Comparison of ENCODE assay signal across 22 cellular contexts in genomic region chr11:59878482-59878881, GRCh38. TPM values are rescaled to one million over a fixed set of nuclear protein-coding genes. Genes with fewer than 3 reads are reported as not detected.
DNase-seq lines count a peak whose midpoint lies in the region; ATAC-seq, FAIRE-seq and TF ChIP-seq lines count a peak whose summit lies in the region.
"Had no signal": no experiment of that assay in that cellular context is flagged by ENCODE, and none has a peak within 500 bp of the region (broad histone marks: within the 10 kb centered on the region; RNA-seq: fewer than 3 reads in every experiment).

A gene with protein sequence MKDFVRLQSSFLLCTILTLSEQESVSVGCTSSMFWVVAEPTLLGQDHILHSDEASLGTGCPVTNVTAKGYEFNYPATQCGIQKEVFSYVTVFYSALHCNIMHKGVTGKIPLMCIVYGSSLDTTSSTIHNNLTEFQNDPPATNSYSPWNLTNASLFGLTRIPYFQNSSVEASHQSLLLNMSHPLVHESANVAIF (plus strand): TSS chr11:59878782. CDS start chr11:59878809, 27 bp downstream.

- 61% methylated on average over 4 of the region's 4 CpGs for whole genome bisulfite sequencing in K562 (ENCODE audit: insufficient coverage, low coverage, missing lambda C conversion rate)
- WGBS in mesendoderm (ENCODE audit: extremely low coverage, insufficient coverage, low lambda C conversion rate), result no CpG with 5 or more reads among the region's 4 CpGs

- TF ChIP-seq EP300 in K562 (IDR thresholded peaks at IDR 0.05; ENCODE audit: low read length), result no peak

- no peak within 1 kb of the TSS for H3K27ac ChIP-seq in A673 (ENCODE audit: low read depth, low read length, poor library complexity, severe bottlenecking)
- no peak within 1 kb of the TSS for H3K27ac ChIP-seq in K562 (ENCODE audit: extremely low read depth, low read depth, low read length)
- no peak within 1 kb of the TSS for H3K27ac ChIP-seq in mesendoderm (ENCODE audit: low read depth, low read length)
- H3K27ac ChIP-seq: C4-2B had no signal

- in situ Hi-C loops in K562 (cut with MboI), result no loop called here

- TF ChIP-seq RAD21 in K562 (CRISPR knock-in tag; conservative IDR thresholded peaks at IDR 0.05 in 1 of 2, IDR thresholded peaks at IDR 0.05 in 1 of 2), result no peak

- DNase-seq in A673 (ENCODE audit: low spot score) (peak; percentile 27), Daoy (ENCODE audit: low read depth) (peak; percentile 5), K562 (ENCODE audit: extremely low read depth in 1 of 4, low spot score in 3 of 4) (no peak), mesendoderm (no peak), Caco-2 (no peak), AG20443 (ENCODE audit: low spot score) (no peak), RKO (ENCODE audit: low spot score) (no peak)
- DNase-seq: ACHN; AML-193; CD4-positive, alpha-beta T cell; DMS79 treated with DMSO at 0.1 percent for 48 hours; EL; IMR-90; KBM-7 had no signal

- no peaks in the 10 kb centered on the region for H3K27me3 Mint-ChIP-seq in Caco-2 (ENCODE audit: insufficient read depth, unreplicated experiment)

- BruUV-seq in A673 (replicated peaks; lab: Mats Ljungman, UMichigan) (no TSS peak), K562 (replicated peaks; lab: Mats Ljungman, UMichigan) (no TSS peak), Caco-2 (replicated peaks; lab: Mats Ljungman, UMichigan) (no TSS peak)

- no peak within 1 kb of the TSS for H3K9ac ChIP-seq in K562 (ENCODE audit: insufficient read depth in 1 of 2, low read depth in 2 of 2, low read length in 2 of 2)
- H3K9ac ChIP-seq in mesendoderm (ENCODE audit: low read length), result no peak within 1 kb of the TSS

- no peaks in the 10 kb centered on the region for H4K20me1 ChIP-seq in K562 (replicated peaks; ENCODE audit: control insufficient read depth, insufficient read depth, low read length)

- no peak within 1 kb of the TSS for H3K4me2 ChIP-seq in K562 (ENCODE audit: insufficient read depth, low read length)
- no peak within 1 kb of the TSS for H3K4me2 ChIP-seq in mesendoderm (ENCODE audit: low read length)

- H3K79me2 ChIP-seq in K562 (ENCODE audit: control insufficient read depth, insufficient read depth, low read length) (no peaks in the 10 kb centered on the region), mesendoderm (ENCODE audit: control insufficient read depth, insufficient read depth, low read length) (no peaks in the 10 kb centered on the region)

- no peak for FAIRE-seq in K562 (lab: Jason Lieb, UNC)
- FAIRE-seq: GM12878 had no signal

- intact Hi-C loops in A673 (cut with micrococcal nuclease; ENCODE audit: unreplicated experiment) (loop anchor here (2.0 kb wide), 1 partner anchor 32 kb away; no protein-coding TSS in a partner anchor), K562 (cut with micrococcal nuclease) (no loop called here), Caco-2 (cut with micrococcal nuclease; ENCODE audit: unreplicated experiment) (no loop called here)

- no peak within 1 kb of the TSS for H3K4me3 Mint-ChIP-seq in Caco-2 (ENCODE audit: unreplicated experiment)
- H3K4me3 Mint-ChIP-seq: CD4-positive, alpha-beta T cell had no signal

- H3K79me1 ChIP-seq in mesendoderm (ENCODE audit: low read length), result no peaks in the 10 kb centered on the region

- no peak within 1 kb of the TSS for H3K4ac ChIP-seq in mesendoderm (ENCODE audit: low read depth, low read length)

- H3K4me3 ChIP-seq in A673 (ENCODE audit: low read depth, low read length, poor library complexity, severe bottlenecking) (no peak within 1 kb of the TSS), K562 (no peak within 1 kb of the TSS), mesendoderm (ENCODE audit: low read length) (no peak within 1 kb of the TSS), Caco-2 (ENCODE audit: low read depth, low read length) (no peak within 1 kb of the TSS)
- H3K4me3 ChIP-seq: GM12878, HAP-1 had no signal

- H3K9me3 Mint-ChIP-seq in Caco-2 (ENCODE audit: unreplicated experiment), result no peaks in the 10 kb centered on the region
- H3K9me3 Mint-ChIP-seq: CD4-positive, alpha-beta T cell had no signal

- H4K8ac ChIP-seq in mesendoderm (ENCODE audit: low read depth, low read length), result peak within 1 kb of the TSS; percentile 86

- peaks cover 12% of the 10 kb centered on the region for H3K4me1 Mint-ChIP-seq in Caco-2 (ENCODE audit: low read depth, unreplicated experiment)

- no peak within 1 kb of the TSS for H2AK5ac ChIP-seq in mesendoderm (ENCODE audit: low read length)

- POLR2A ChIA-PET in A673 (lab: Charles Lee; ENCODE audit: low non-redundant PET), result no interaction called here
- POLR2A ChIA-PET in K562 (lab: Yijun Ruan, JAX), result no interaction called here
- POLR2A ChIA-PET in Caco-2 (lab: Charles Lee), result no interaction called here

- no peaks in the 10 kb centered on the region for H3K9me1 ChIP-seq in K562 (ENCODE audit: control insufficient read depth, insufficient read depth, low read length)

- no peak within 1 kb of the TSS for H3K18ac ChIP-seq in mesendoderm (ENCODE audit: low read length)

- TF ChIP-seq CTCF in A673 (conservative IDR thresholded peaks at IDR 0.05; ENCODE audit: low read depth, low read length), result no peak
- TF ChIP-seq CTCF in K562 (IDR thresholded peaks at IDR 0.05 in 2 of 3, conservative IDR thresholded peaks at IDR 0.05 in 1 of 3; ENCODE audit: insufficient read depth in 2 of 3, low read depth in 1 of 3, low read length in 3 of 3), result no peak
- no peak for TF ChIP-seq CTCF in Caco-2 (IDR thresholded peaks at IDR 0.05; ENCODE audit: insufficient read depth in 1 of 2, low read depth in 1 of 2, low read length in 1 of 2, severe bottlenecking in 1 of 2, unreplicated experiment in 1 of 2)

- H3K4me1 ChIP-seq in A673 (ENCODE audit: insufficient read depth, low read length, poor library complexity, severe bottlenecking) (no peaks in the 10 kb centered on the region), K562 (replicated peaks in 1 of 2; ENCODE audit: control insufficient read depth in 2 of 2, insufficient read depth in 2 of 2, low read length in 2 of 2) (no peaks in the 10 kb centered on the region; a peak in 1 of 5 replicates), mesendoderm (ENCODE audit: control insufficient read depth, low read depth, low read length) (no peaks in the 10 kb centered on the region), Caco-2 (peaks cover 10% of the 10 kb centered on the region)
- H3K4me1 ChIP-seq: HAP-1 had no signal

- H2AFZ ChIP-seq in K562 (ENCODE audit: low read depth, low read length), result peak within 1 kb of the TSS; percentile 61; the same call in 1 of the 2 replicates

- no peaks in the 10 kb centered on the region for H3K9me3 ChIP-seq in A673 (ENCODE audit: low read depth, low read length, poor library complexity, severe bottlenecking)
- no peaks in the 10 kb centered on the region for H3K9me3 ChIP-seq in K562 (replicated peaks; ENCODE audit: control insufficient read depth, insufficient read depth, low read depth, low read length)
- no peaks in the 10 kb centered on the region for H3K9me3 ChIP-seq in Caco-2
- H3K9me3 ChIP-seq: HAP-1 had no signal

- CTCF ChIA-PET in A673 (lab: Charles Lee), result no interaction called here
- CTCF ChIA-PET in K562 (lab: Yijun Ruan, JAX; ENCODE audit: low intra/inter-chr PET ratio), result no interaction called here
- CTCF ChIA-PET in Caco-2 (lab: Charles Lee), result no interaction called here

- H3K23ac ChIP-seq in mesendoderm (ENCODE audit: low read length), result no peak within 1 kb of the TSS

- no peak for ATAC-seq in K562
- ATAC-seq: GM12878 had no signal

- H3K36me3 ChIP-seq in A673 (ENCODE audit: insufficient read depth, low read length, poor library complexity, severe bottlenecking) (no peaks in the 10 kb centered on the region), K562 (ENCODE audit: control insufficient read depth, insufficient read depth, low read length) (no peaks in the 10 kb centered on the region), mesendoderm (ENCODE audit: control insufficient read depth, insufficient read depth, low read length) (no peaks in the 10 kb centered on the region), Caco-2 (ENCODE audit: control insufficient read depth, insufficient read depth, low read length) (no peaks in the 10 kb centered on the region)
- H3K36me3 ChIP-seq: HAP-1 had no signal

- no peak within 1 kb of the TSS for H2BK120ac ChIP-seq in mesendoderm (ENCODE audit: low read depth, low read length)

- no peak within 1 kb of the TSS for H2BK5ac ChIP-seq in mesendoderm (ENCODE audit: low read length)

- H3K56ac ChIP-seq in mesendoderm (ENCODE audit: low read length), result no peak within 1 kb of the TSS

- H3K36me3 Mint-ChIP-seq in Caco-2 (ENCODE audit: insufficient read depth, unreplicated experiment), result no peaks in the 10 kb centered on the region

- H3K27me3 ChIP-seq in A673 (replicated peaks; ENCODE audit: insufficient read depth, low read depth, low read length, poor library complexity) (no peaks in the 10 kb centered on the region), K562 (ENCODE audit: control insufficient read depth in 2 of 2, insufficient read depth in 2 of 2, low read length in 2 of 2) (no peaks in the 10 kb centered on the region), mesendoderm (ENCODE audit: insufficient read depth, low read length, poor library complexity) (no peaks in the 10 kb centered on the region), Caco-2 (replicated peaks; ENCODE audit: control insufficient read depth, insufficient read depth, low read length) (no peaks in the 10 kb centered on the region)

- no peak within 1 kb of the TSS for H4K5ac ChIP-seq in mesendoderm (ENCODE audit: low read length)

- H2BK15ac ChIP-seq in mesendoderm (replicated peaks; ENCODE audit: low read depth), result no peak within 1 kb of the TSS

- H3K27ac Mint-ChIP-seq in Caco-2 (ENCODE audit: unreplicated experiment), result no peak within 1 kb of the TSS
- H3K27ac Mint-ChIP-seq: CD4-positive, alpha-beta T cell had no signal

- no peak for TF ChIP-seq POLR2A in K562 (conservative IDR thresholded peaks at IDR 0.05)

RNA-seq across cellular contexts. Expression of the gene that starts here (rescaled TPM):
- not detected in 2 replicates for total RNA-seq in A673 (2021)
- total RNA-seq in Daoy (2014; rRNA removed; shearing (Covaris generic)), result not detected in 2 replicates
- total RNA-seq in K562 (2011; cell fraction: chromatin; rRNA removed; ENCODE audit: low replicate concordance), result not detected in 2 replicates
- not detected in 2 replicates for total RNA-seq in K562 (2011; cell fraction: nucleolus; rRNA removed)
- total RNA-seq in K562 (2011; cell fraction: nucleoplasm; rRNA removed), result not detected in 2 replicates
- total RNA-seq in K562 (2014; rRNA removed), result not detected in 2 replicates
- not detected in 2 replicates for total RNA-seq in K562 (2014; rRNA removed; fragmentation: Illumina TruSeq; extraction: Trizol)
- total RNA-seq in K562 (2015; rRNA removed; fragmentation: Illumina TruSeq; extraction: Trizol), result not detected in 2 replicates
- total RNA-seq in K562 (2021), result not detected in 2 replicates
- polyA plus RNA-seq in K562 (2011; rRNA removed), result 0.09 and 0.15 TPM in 2 replicates
- polyA plus RNA-seq in K562 (2011; cell fraction: cytosol; rRNA removed), result 0.09 and 0.12 TPM in 2 replicates
- polyA plus RNA-seq in K562 (2011; cell fraction: nucleus; rRNA removed), result not detected in 2 replicates
- 0.28 TPM in 1 of 2 replicates, not detected in the other for polyA plus RNA-seq in K562 (2012)
- 0.21 TPM in 1 of 2 replicates, not detected in the other for polyA plus RNA-seq in K562 (2014; fragmentation: Illumina TruSeq; extraction: Trizol)
- polyA plus RNA-seq in K562 (2014; fragmentation: Nextera tagmentation; extraction: Ambion mirVana), result under 1 TPM in 1 of 2 experiments, not detected in 1; 0.32 TPM
- polyA plus RNA-seq in K562 (2014; rRNA removed), result 0.09 TPM in 1 of 2 replicates, not detected in the other
- not detected in 2 replicates for polyA minus RNA-seq in K562 (2011; rRNA and poly(A)+ RNA removed)
- polyA minus RNA-seq in K562 (2011; cell fraction: cytosol; rRNA and poly(A)+ RNA removed), result not detected in 2 replicates
- not detected in 2 replicates for polyA minus RNA-seq in K562 (2011; cell fraction: nucleus; rRNA and poly(A)+ RNA removed)
- 0.15 TPM for polyA plus RNA-seq in mesendoderm (2013, experiment 1 of 2)
- 0.13 TPM for polyA plus RNA-seq in mesendoderm (2013, experiment 2 of 2)
- total RNA-seq in Caco-2 (2022), result 0.39 TPM in 1 of 2 replicates, not detected in the other
- total RNA-seq: A172; CD4-positive, alpha-beta T cell; G401; GM12878; H4; HT-29; IMR-90 had no signal
- polyA plus RNA-seq: BJ, IMR-90 had no signal

Comparison
In these comparisons a context has a peak if more than half of its experiments do, and no peak if none do; other contexts are left out.
1. Peak in DNase-seq in A673; RNA of the gene not detected or under 1 TPM.
2. Peak in DNase-seq in Daoy; RNA of the gene not detected or under 1 TPM.